ENCODE assay signal across 11 cellular contexts in genomic region chr4:173074501-173074946, GRCh38.
DNase-seq lines count a peak whose midpoint lies in the region; ATAC-seq, FAIRE-seq and TF ChIP-seq lines count a peak whose summit lies in the region.
"Had no signal": no experiment of that assay in that cellular context is flagged by ENCODE, and none has a peak within 500 bp of the region (broad histone marks: within the 10 kb centered on the region; RNA-seq: fewer than 3 reads in every experiment).

No MANE protein-coding gene starts in this region.

- ATAC-seq in GM18861 (IDR thresholded peaks at IDR 0.05; ENCODE audit: unreplicated experiment), result no peak
- ATAC-seq in HG02610 (IDR thresholded peaks at IDR 0.05; ENCODE audit: unreplicated experiment), result no peak
- ATAC-seq: upper lobe of right lung had no signal

- peak; percentile 83 for FAIRE-seq in bronchial epithelial cell (lab: Jason Lieb, UNC)

- TF ChIP-seq CTCF in bronchial epithelial cell (IDR thresholded peaks at IDR 0.05; ENCODE audit: insufficient read depth, low read length, severe bottlenecking), result no peak

- DNase-seq in GF-D8 (lab: John Stamatoyannopoulos, UW) (peak; percentile 25), NCI-H146 (lab: John Stamatoyannopoulos, UW) (peak; percentile 54), bronchial epithelial cell (ENCODE audit: low read depth) (peak; percentile 96), myocyte (ENCODE audit: low read depth) (peak; percentile 90), GM19240 (ENCODE audit: insufficient read length, low spot score) (no peak)
- DNase-seq in stimulated activated CD4-positive, alpha-beta T cell treated with anti-CD3 and anti-CD28 coated beads, Interleukin-1b, Interleukin-23, amount 100 ng/mL, for 48 hours, result no peak
- DNase-seq: activated naive CD8-positive, alpha-beta T cell treated with anti-CD3 and anti-CD28 coated beads, Interleukin-2, amount 10 ng/mL, durations not matched to agents 7 days and 5 days; NCI-H510A; upper lobe of right lung had no signal

- H3K36me3 ChIP-seq in bronchial epithelial cell (ENCODE audit: control insufficient read depth, insufficient read depth, low read length), result no peaks in the 10 kb centered on the region
- H3K36me3 ChIP-seq: upper lobe of right lung had no signal

- no peaks in the 10 kb centered on the region for H3K27me3 ChIP-seq in bronchial epithelial cell (ENCODE audit: control insufficient read depth, insufficient read depth, low read length)
- H3K27me3 ChIP-seq: upper lobe of right lung had no signal

- H3K4me3 ChIP-seq in bronchial epithelial cell (ENCODE audit: low read depth, low read length), result no peak overlapping the region
- H3K4me3 ChIP-seq: upper lobe of right lung had no signal

Comparison
In these comparisons a context has a peak if more than half of its experiments do, and no peak if none do; other contexts are left out.
1. DNase-seq: peak in GF-D8 (single experiment), NCI-H146 (single experiment), bronchial epithelial cell (single experiment) and myocyte (single experiment); none in stimulated activated CD4-positive, alpha-beta T cell treated with anti-CD3 and anti-CD28 coated beads, Interleukin-1b, Interleukin-23, amount 100 ng/mL, for 48 hours (single experiment) and GM19240 (single experiment).